21 cellular contexts compared by ENCODE assay signal in the genomic region with DNA sequence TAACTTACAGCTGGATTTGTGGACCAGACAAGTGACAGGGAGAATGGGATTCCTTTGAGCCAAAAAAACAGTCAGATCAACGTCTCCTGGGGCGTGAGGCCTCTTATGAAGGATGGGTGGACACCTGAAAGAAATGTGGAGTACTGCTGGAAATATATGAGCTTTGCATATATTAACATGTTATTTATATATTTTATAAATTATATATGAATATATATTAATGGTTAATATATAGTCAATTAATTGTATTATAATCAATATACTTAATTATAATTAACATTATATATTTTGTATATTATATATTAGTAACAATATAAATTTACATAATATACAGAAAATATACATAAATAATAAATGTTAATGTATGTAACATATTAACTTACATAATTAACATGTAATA. TPM values are rescaled to one million over a fixed set of nuclear protein-coding genes. Genes with fewer than 3 reads are reported as not detected.
"Had no signal": no experiment of that assay in that cellular context is flagged by ENCODE, and none has a peak within 500 bp of the region (broad histone marks: within the 10 kb centered on the region; RNA-seq: fewer than 3 reads in every experiment).

No MANE protein-coding gene starts in this region.

- H3K27me3 Mint-ChIP-seq: activated B cell treated with CpG ODN at 0.5 μM for 24 hours; activated CD8-positive, alpha-beta T cell treated with anti-CD3 and anti-CD28 coated beads for 36 hours had no signal

- H3K27me3 ChIP-seq: body of pancreas, heart left ventricle, upper lobe of left lung had no signal

- H3K4me1 ChIP-seq: body of pancreas had no signal

- H3K4me3 ChIP-seq: body of pancreas, coronary artery, heart left ventricle, lower lobe of right lung, upper lobe of left lung had no signal

- H3K4me3 Mint-ChIP-seq: activated B cell treated with CpG ODN at 0.5 μM for 24 hours; activated CD8-positive, alpha-beta T cell treated with anti-CD3 and anti-CD28 coated beads for 36 hours; activated naive CD4-positive, alpha-beta T cell treated with anti-CD3 and anti-CD28 coated beads, Interleukin-2, amount 50 U/mL, for 24 hours; naive B cell; T-helper 17 cell had no signal

- DNase-seq: activated B cell treated with CpG ODN at 0.5 μM for 24 hours; activated CD4-positive, alpha-beta T cell treated with anti-CD3 and anti-CD28 coated beads for 48 hours; activated CD8-positive, alpha-beta T cell treated with anti-CD3 and anti-CD28 coated beads for 36 hours; activated effector memory CD4-positive, alpha-beta T cell treated with anti-CD3 and anti-CD28 coated beads, Interleukin-2, amount 50 U/mL, for 16 hours; activated T-cell treated with anti-CD3 and anti-CD28 coated beads, Interleukin-2, amount 50 U/mL, for 48 hours; amniotic stem cell; body of pancreas; central memory CD4-positive, alpha-beta T cell; effector CD4-positive, alpha-beta T cell; foreskin melanocyte; heart left ventricle; lower lobe of right lung; midbrain; naive B cell; stimulated activated CD4-positive, alpha-beta T cell treated with anti-CD3 and anti-CD28 coated beads, Interleukin-15, amount 100 ng/mL, for 24 hours; stimulated activated CD4-positive, alpha-beta T cell treated with anti-CD3 and anti-CD28 coated beads, Interleukin-4, amount 100 ng/mL, for 24 hours; stimulated activated naive CD4-positive, alpha-beta T cell treated with Interleukin-2 at 50 U/mL for 16 hours; T-helper 17 cell; upper lobe of left lung had no signal

- ATAC-seq: activated CD8-positive, alpha-beta T cell treated with anti-CD3 and anti-CD28 coated beads for 36 hours; body of pancreas; heart left ventricle; lower lobe of right lung; T-helper 17 cell had no signal

- H3K36me3 Mint-ChIP-seq: naive B cell had no signal

- H3K9me3 ChIP-seq: body of pancreas, heart left ventricle, lower lobe of right lung, upper lobe of left lung had no signal

- H3K36me3 ChIP-seq: heart left ventricle, lower lobe of right lung, upper lobe of left lung had no signal

- H3K27ac Mint-ChIP-seq: activated B cell treated with CpG ODN at 0.5 μM for 24 hours; activated CD8-positive, alpha-beta T cell treated with anti-CD3 and anti-CD28 coated beads for 36 hours; activated naive CD4-positive, alpha-beta T cell treated with anti-CD3 and anti-CD28 coated beads, Interleukin-2, amount 50 U/mL, for 24 hours; naive B cell; T-helper 17 cell had no signal

- H3K27ac ChIP-seq: body of pancreas, lower lobe of right lung, upper lobe of left lung had no signal

- H3K9me3 Mint-ChIP-seq: activated B cell treated with CpG ODN at 0.5 μM for 24 hours; activated CD8-positive, alpha-beta T cell treated with anti-CD3 and anti-CD28 coated beads for 36 hours; activated naive CD4-positive, alpha-beta T cell treated with anti-CD3 and anti-CD28 coated beads, Interleukin-2, amount 50 U/mL, for 24 hours had no signal

- H3K4me1 Mint-ChIP-seq: activated B cell treated with CpG ODN at 0.5 μM for 24 hours; activated naive CD4-positive, alpha-beta T cell treated with anti-CD3 and anti-CD28 coated beads, Interleukin-2, amount 50 U/mL, for 24 hours; T-helper 17 cell had no signal

RNA-seq across cellular contexts. Expression of a gene that starts 57.5 kb away (rescaled TPM):
- total RNA-seq: activated B cell treated with CpG ODN at 0.5 μM for 24 hours; activated CD8-positive, alpha-beta T cell treated with anti-CD3 and anti-CD28 coated beads for 36 hours; T-helper 17 cell had no signal
